In genomic region chr10:110993024-110993693, GRCh38 we compare ENCODE assay signal across 9 cellular contexts.
DNase-seq lines count a peak whose midpoint lies in the region; ATAC-seq and TF ChIP-seq lines count a peak whose summit lies in the region.
"Had no signal": no experiment of that assay in that cellular context is flagged by ENCODE, and none has a peak within 500 bp of the region (broad histone marks: within the 10 kb centered on the region; RNA-seq: fewer than 3 reads in every experiment).

No MANE protein-coding gene starts in this region.

- no peaks in the 10 kb centered on the region for H3K9me3 Mint-ChIP-seq in activated naive CD4-positive, alpha-beta T cell treated with anti-CD3 and anti-CD28 coated beads, Interleukin-2, amount 50 U/mL, for 24 hours
- H3K9me3 Mint-ChIP-seq in chondrocyte (ENCODE audit: low read depth) (no peaks in the 10 kb centered on the region), WTC11 (peaks cover 17% of the 10 kb centered on the region)

- no peaks in the 10 kb centered on the region for H3K9me3 ChIP-seq in right atrium auricular region
- H3K9me3 ChIP-seq: gastrocnemius medialis had no signal

- ATAC-seq in stimulated activated naive CD8-positive, alpha-beta T cell treated with anti-CD3 and anti-CD28 coated beads, Interleukin-15, Interleukin-2, amounts not matched to agents 100 U/mL and 50 U/mL, for 24 hours: peak; percentile 100
- no peak for ATAC-seq in WTC11
- ATAC-seq: gastrocnemius medialis had no signal

- H3K4me3 Mint-ChIP-seq in activated naive CD4-positive, alpha-beta T cell treated with anti-CD3 and anti-CD28 coated beads, Interleukin-2, amount 50 U/mL, for 24 hours: peak overlapping the region; percentile 49
- H3K4me3 Mint-ChIP-seq in chondrocyte (ENCODE audit: unreplicated experiment) (no peak overlapping the region), WTC11 (no peak overlapping the region)

- H3K27ac Mint-ChIP-seq in activated naive CD4-positive, alpha-beta T cell treated with anti-CD3 and anti-CD28 coated beads, Interleukin-2, amount 50 U/mL, for 24 hours: peak overlapping the region; percentile 46
- H3K27ac Mint-ChIP-seq in chondrocyte (ENCODE audit: unreplicated experiment): peak overlapping the region; percentile 33
- no peak overlapping the region for H3K27ac Mint-ChIP-seq in WTC11

- no peaks in the 10 kb centered on the region for H3K27me3 Mint-ChIP-seq in activated naive CD4-positive, alpha-beta T cell treated with anti-CD3 and anti-CD28 coated beads, Interleukin-2, amount 50 U/mL, for 24 hours
- H3K27me3 Mint-ChIP-seq in chondrocyte (ENCODE audit: low read depth) (no peaks in the 10 kb centered on the region), WTC11 (ENCODE audit: low read depth) (no peaks in the 10 kb centered on the region)

- H3K36me3 ChIP-seq in right atrium auricular region: no peaks in the 10 kb centered on the region
- H3K36me3 ChIP-seq: gastrocnemius medialis had no signal

- H3K4me3 ChIP-seq in right atrium auricular region: no peak overlapping the region
- H3K4me3 ChIP-seq: gastrocnemius medialis had no signal

- H3K27ac ChIP-seq in right atrium auricular region: no peak overlapping the region
- H3K27ac ChIP-seq: gastrocnemius medialis had no signal

- H3K36me3 Mint-ChIP-seq in activated naive CD4-positive, alpha-beta T cell treated with anti-CD3 and anti-CD28 coated beads, Interleukin-2, amount 50 U/mL, for 24 hours: peaks cover 18% of the 10 kb centered on the region
- H3K36me3 Mint-ChIP-seq in chondrocyte (ENCODE audit: low read depth) (peaks cover 3% of the 10 kb centered on the region), WTC11 (peaks cover 17% of the 10 kb centered on the region)

- CTCF ChIA-PET in WTC11 (lab: Charles Lee): no interaction called here

- H3K4me1 Mint-ChIP-seq in activated naive CD4-positive, alpha-beta T cell treated with anti-CD3 and anti-CD28 coated beads, Interleukin-2, amount 50 U/mL, for 24 hours: peaks cover 58% of the 10 kb centered on the region
- peaks cover 35% of the 10 kb centered on the region for H3K4me1 Mint-ChIP-seq in chondrocyte (ENCODE audit: low read depth)
- 0 out of 2 replicates have a peak, but pooled peaks cover 4% of the 10 kb centered on the region for H3K4me1 Mint-ChIP-seq in WTC11

- TF ChIP-seq CTCF in chondrocyte (IDR thresholded peaks at IDR 0.05) (no peak), right atrium auricular region (IDR thresholded peaks at IDR 0.05) (no peak), WTC11 (IDR thresholded peaks at IDR 0.05) (no peak)

- H3K4me1 ChIP-seq in right atrium auricular region: no peaks in the 10 kb centered on the region
- H3K4me1 ChIP-seq: gastrocnemius medialis had no signal

- POLR2A ChIA-PET in WTC11 (lab: Charles Lee): no interaction called here

- no peak for DNase-seq in activated naive CD4-positive, alpha-beta T cell (lab: John Stamatoyannopoulos, UW)
- peak; percentile 85 for DNase-seq in M059J (ENCODE audit: low read depth)
- no peak for DNase-seq in chondrocyte (ENCODE audit: low spot score)
- no peak for DNase-seq in stimulated activated naive CD8-positive, alpha-beta T cell treated with anti-CD3 and anti-CD28 coated beads, Interleukin-15, Interleukin-2, amounts not matched to agents 100 U/mL and 50 U/mL, for 24 hours
- DNase-seq in cortex of kidney (lab: John Stamatoyannopoulos, UW): no peak
- DNase-seq in right atrium auricular region (ENCODE audit: low spot score): no peak
- DNase-seq in WTC11 (ENCODE audit: low spot score): no peak
- DNase-seq: gastrocnemius medialis had no signal

- no peaks in the 10 kb centered on the region for H3K27me3 ChIP-seq in right atrium auricular region
- H3K27me3 ChIP-seq: gastrocnemius medialis had no signal

TF ChIP-seq in WTC11, 78 proteins besides CTCF, POLR2A, EP300 and RAD21:
- TF ChIP-seq FOXP1 (CRISPR knock-in tag; IDR thresholded peaks at IDR 0.05; ENCODE audit: borderline replicate concordance) (no peak), CDX4 (CRISPR knock-in tag; IDR thresholded peaks at IDR 0.05; ENCODE audit: borderline replicate concordance) (no peak), USF1 (CRISPR knock-in tag; IDR thresholded peaks at IDR 0.05) (no peak), MAX (CRISPR knock-in tag; IDR thresholded peaks at IDR 0.05) (no peak), ZNF219 (CRISPR knock-in tag; IDR thresholded peaks at IDR 0.05; ENCODE audit: borderline replicate concordance) (no peak), E2F4 (CRISPR knock-in tag; IDR thresholded peaks at IDR 0.05; ENCODE audit: borderline replicate concordance, low read depth) (no peak), ETV6 (CRISPR knock-in tag; IDR thresholded peaks at IDR 0.05) (no peak), PRDM15 (CRISPR knock-in tag; IDR thresholded peaks at IDR 0.05) (no peak), FOXK1 (CRISPR knock-in tag; IDR thresholded peaks at IDR 0.05) (no peak), EMX1 (CRISPR knock-in tag; IDR thresholded peaks at IDR 0.05) (no peak), MLX (CRISPR knock-in tag; IDR thresholded peaks at IDR 0.05) (no peak), JAZF1 (CRISPR knock-in tag; IDR thresholded peaks at IDR 0.05) (no peak)
TF ChIP-seq in WTC11: peak in this region for 0.
